Comparison of ENCODE assay signal across 23 cellular contexts in the genomic region with DNA sequence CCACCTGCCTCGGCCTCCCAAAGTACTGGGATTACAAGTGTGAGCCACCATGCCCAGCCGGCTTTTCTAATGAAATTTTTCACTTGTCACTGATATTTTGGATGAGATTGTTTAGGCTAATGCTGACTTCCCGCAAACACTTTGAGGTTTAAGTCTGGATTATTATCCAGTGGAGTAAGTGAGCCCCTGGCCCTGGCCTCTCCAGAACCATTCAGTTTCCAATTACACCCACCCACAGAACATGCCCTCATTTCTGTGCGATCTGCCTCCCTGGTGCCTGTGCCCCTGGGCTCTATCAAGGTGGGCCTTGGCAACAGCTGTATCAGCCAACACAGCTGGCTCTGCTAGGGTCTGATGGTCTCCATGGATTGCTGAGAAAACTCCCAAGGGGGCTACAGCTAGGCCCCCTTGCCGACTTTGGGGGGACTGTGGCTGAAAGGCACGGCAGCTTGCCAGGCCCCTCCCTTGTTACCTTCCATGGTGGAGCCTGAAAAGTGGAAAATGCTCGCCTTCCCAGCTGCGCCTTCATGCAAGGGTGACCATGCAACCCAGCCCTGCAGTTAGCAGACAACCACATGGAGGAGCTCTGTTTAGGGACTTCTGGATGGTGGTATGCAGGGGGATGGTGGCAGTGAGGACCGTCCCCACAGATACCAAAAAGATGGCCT.
DNase-seq lines count a peak whose midpoint lies in the region; ATAC-seq, FAIRE-seq and TF ChIP-seq lines count a peak whose summit lies in the region.
"Had no signal": no experiment of that assay in that cellular context is flagged by ENCODE, and none has a peak within 500 bp of the region (broad histone marks: within the 10 kb centered on the region; RNA-seq: fewer than 3 reads in every experiment).

No MANE protein-coding gene starts in this region.

- H3K9me3 ChIP-seq in right atrium auricular region (no peaks in the 10 kb centered on the region), heart right ventricle (no peaks in the 10 kb centered on the region), astrocyte (ENCODE audit: insufficient read depth, low read depth, low read length) (no peaks in the 10 kb centered on the region), sigmoid colon (no peaks in the 10 kb centered on the region)
- H3K9me3 ChIP-seq: A549, HAP-1 had no signal

- H3K4me3 Mint-ChIP-seq in astrocyte (ENCODE audit: unreplicated experiment): no peak overlapping the region
- H3K4me3 Mint-ChIP-seq: CD4-positive, alpha-beta memory T cell had no signal

- peaks cover 15% of the 10 kb centered on the region for H3K4me1 Mint-ChIP-seq in astrocyte (ENCODE audit: low read depth, unreplicated experiment)
- H3K4me1 Mint-ChIP-seq: CD4-positive, alpha-beta memory T cell had no signal

- H3K27me3 ChIP-seq in right atrium auricular region (no peaks in the 10 kb centered on the region), heart right ventricle (no peaks in the 10 kb centered on the region), astrocyte (ENCODE audit: insufficient read depth, low read length) (peaks cover 15% of the 10 kb centered on the region), sigmoid colon (no peaks in the 10 kb centered on the region)

- no peaks in the 10 kb centered on the region for H3K79me2 ChIP-seq in astrocyte (ENCODE audit: insufficient read depth, low read length)

- no peak for FAIRE-seq in astrocyte (lab: Jason Lieb, UNC)
- FAIRE-seq: A549, GM12891 had no signal

- no peak overlapping the region for H3K27ac ChIP-seq in right atrium auricular region
- H3K27ac ChIP-seq in heart right ventricle: no peak overlapping the region
- H3K27ac ChIP-seq in astrocyte (ENCODE audit: low read depth, low read length): no peak overlapping the region
- no peak overlapping the region for H3K27ac ChIP-seq in sigmoid colon
- H3K27ac ChIP-seq: A549, GM23248 had no signal

- no peak for TF ChIP-seq CTCF in right atrium auricular region (IDR thresholded peaks at IDR 0.05)
- TF ChIP-seq CTCF in heart right ventricle (IDR thresholded peaks at IDR 0.05): no peak
- TF ChIP-seq CTCF in astrocyte (IDR thresholded peaks at IDR 0.05; ENCODE audit: insufficient read depth, low read depth, low read length): no peak
- TF ChIP-seq CTCF in sigmoid colon (IDR thresholded peaks at IDR 0.05): no peak

- peaks cover 4% of the 10 kb centered on the region for H3K9me3 Mint-ChIP-seq in astrocyte (ENCODE audit: unreplicated experiment)

- H3K4me2 ChIP-seq in astrocyte (ENCODE audit: low read length): no peak overlapping the region
- H3K4me2 ChIP-seq: A549 had no signal

- no peak overlapping the region for H3K4me3 ChIP-seq in right atrium auricular region
- no peak overlapping the region for H3K4me3 ChIP-seq in heart right ventricle
- H3K4me3 ChIP-seq in astrocyte (ENCODE audit: insufficient read depth, low read depth, low read length): no peak overlapping the region
- H3K4me3 ChIP-seq in sigmoid colon: no peak overlapping the region
- H3K4me3 ChIP-seq: A549, GM23248, HAP-1, MG63 had no signal

- no peak for TF ChIP-seq POLR2A in sigmoid colon (IDR thresholded peaks at IDR 0.05)

- H3K4me1 ChIP-seq in right atrium auricular region (no peaks in the 10 kb centered on the region), heart right ventricle (peaks cover 0 to 13% (median 0%) of the 10 kb centered on the region in 9 donors), astrocyte (ENCODE audit: insufficient read depth, low read length) (peaks cover 7% of the 10 kb centered on the region), sigmoid colon (no peaks in the 10 kb centered on the region)
- H3K4me1 ChIP-seq: A549, HAP-1 had no signal

- H3K36me3 ChIP-seq in right atrium auricular region (no peaks in the 10 kb centered on the region), heart right ventricle (no peaks in the 10 kb centered on the region), astrocyte (ENCODE audit: insufficient read depth, low read length) (no peaks in the 10 kb centered on the region), sigmoid colon (no peaks in the 10 kb centered on the region)
- H3K36me3 ChIP-seq: HAP-1, MG63 had no signal

- intact Hi-C loops in heart right ventricle (cut with DNase I): no loop called here
- intact Hi-C loops in sigmoid colon (cut with DNase I): no loop called here

- WGBS in heart right ventricle, 2 donors: 93 to 97% methylated on average over 9 of the region's 9 CpGs
- WGBS in sigmoid colon, 2 donors: 88 to 94% methylated on average over 9 of the region's 9 CpGs

- H4K20me1 ChIP-seq in astrocyte (ENCODE audit: insufficient read depth, low read length): no peaks in the 10 kb centered on the region

- peak; percentile 26 for DNase-seq in right atrium auricular region (ENCODE audit: low spot score)
- no peak for DNase-seq in heart right ventricle
- no peak for DNase-seq in astrocyte (ENCODE audit: low read depth)
- DNase-seq in sigmoid colon: peak; percentile 38
- no peak for DNase-seq in dermis blood vessel endothelial cell
- DNase-seq in activated naive CD4-positive, alpha-beta T cell treated with anti-CD3 and anti-CD28 coated beads, Interleukin-2, amount 50 U/mL, for 16 hours: no peak
- DNase-seq: CD4-positive, alpha-beta memory T cell; DND-41; GM23248; Kasumi-1; MG63; NCI-H1436; NCI-H187 treated with DMSO at 0.1 percent for 48 hours; NCI-H2107; NCI-H446 treated with DMSO at 0.1 percent for 48 hours; NCI-H748 treated with DMSO at 0.1 percent for 48 hours; NK-92 treated with Interleukin-12 subunit alpha and Interleukin-12 subunit beta, amount 100 ng/mL, for 24 hours had no signal

- peak overlapping the region; percentile 6 for H3K27ac Mint-ChIP-seq in astrocyte (ENCODE audit: unreplicated experiment)
- H3K27ac Mint-ChIP-seq: CD4-positive, alpha-beta memory T cell had no signal

- no peak overlapping the region for H3K9ac ChIP-seq in astrocyte (ENCODE audit: low read length)
- H3K9ac ChIP-seq: GM23248 had no signal

- no peaks in the 10 kb centered on the region for H3K36me3 Mint-ChIP-seq in astrocyte (ENCODE audit: low read depth, unreplicated experiment)
- H3K36me3 Mint-ChIP-seq: CD4-positive, alpha-beta memory T cell had no signal

- peaks cover 26% of the 10 kb centered on the region for H3K27me3 Mint-ChIP-seq in astrocyte (ENCODE audit: low read depth, unreplicated experiment)

- no peak for ATAC-seq in heart right ventricle
- ATAC-seq in GM18858 (IDR thresholded peaks at IDR 0.05; ENCODE audit: unreplicated experiment): no peak
- ATAC-seq: A549, Panc1, SK-N-SH treated with all-trans-retinoic acid at 6 μM for 48 hours had no signal

- no peak overlapping the region for H2AFZ ChIP-seq in astrocyte (ENCODE audit: low read depth, low read length)
- H2AFZ ChIP-seq: GM23248 had no signal

- TF ChIP-seq EP300 in sigmoid colon (IDR thresholded peaks at IDR 0.05): no peak

Comparison
In these comparisons a context has a peak if more than half of its experiments do, and no peak if none do; other contexts are left out.
1. DNase-seq: peak in right atrium auricular region (single experiment) and sigmoid colon (single experiment); none in heart right ventricle (0 of 2), astrocyte (single experiment), dermis blood vessel endothelial cell (single experiment) and activated naive CD4-positive, alpha-beta T cell treated with anti-CD3 and anti-CD28 coated beads, Interleukin-2, amount 50 U/mL, for 16 hours (single experiment).